ENCODE assay signal across 1 cellular context in the genomic region with DNA sequence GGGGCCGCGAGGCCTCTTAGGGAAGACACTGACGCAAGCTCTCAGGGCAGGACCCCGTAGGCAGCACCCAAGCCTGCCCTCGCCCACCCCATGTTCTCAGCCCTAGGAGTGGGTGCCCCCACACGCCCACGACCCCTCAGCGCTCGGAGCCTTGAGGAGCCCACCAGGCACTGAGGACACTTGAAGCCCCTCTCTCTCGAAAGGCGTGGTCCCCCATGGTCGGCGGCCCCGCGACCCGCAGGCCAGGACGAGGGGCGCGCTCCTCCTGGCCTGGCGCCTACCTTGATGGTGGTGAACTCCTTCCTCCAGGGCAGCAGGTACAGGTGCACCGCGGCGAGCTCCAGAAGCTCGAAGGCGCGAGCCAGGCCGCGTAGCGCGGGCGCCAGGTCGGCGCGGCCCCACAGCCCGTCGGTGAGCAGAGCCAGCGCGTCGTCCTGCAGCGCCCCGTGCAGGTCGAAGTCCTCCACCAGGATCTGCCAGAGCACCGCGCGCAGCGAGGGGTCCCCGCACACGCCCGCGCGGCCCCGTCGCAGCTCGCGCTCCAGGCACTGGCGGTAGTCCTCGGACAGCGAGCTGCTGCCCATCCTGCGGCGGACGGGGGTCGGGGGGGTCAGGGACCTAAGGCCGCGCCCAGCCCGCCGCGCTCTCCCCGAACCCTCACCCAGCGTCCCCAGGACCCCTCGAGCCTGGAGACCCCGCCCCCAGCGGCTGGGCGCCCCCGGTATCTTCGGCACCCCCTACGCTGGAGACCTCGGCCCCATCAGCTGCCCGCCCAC.
A peak's percentile ranks its signal among the peaks of the same experiment; 100 is the strongest.
TF ChIP-seq lines count a peak whose summit lies in the region.

No MANE protein-coding gene starts in this region.

TF ChIP-seq in A549, 52 proteins besides CTCF, POLR2A, EP300 and RAD21:
- TF ChIP-seq MAZ (IDR thresholded peaks at IDR 0.05; ENCODE audit: borderline replicate concordance, low read depth, low read length) (no peak), RARB (CRISPR knock-in tag; IDR thresholded peaks at IDR 0.05) (no peak), RNF2 (IDR thresholded peaks at IDR 0.05; ENCODE audit: borderline replicate concordance, low read depth) (peak; percentile 51; the same call in 1 of the 2 replicates), SMC3 (IDR thresholded peaks at IDR 0.05) (no peak), HEYL (CRISPR knock-in tag; IDR thresholded peaks at IDR 0.05) (no peak), PHF8 (IDR thresholded peaks at IDR 0.05; ENCODE audit: borderline replicate concordance, low read depth) (no peak)
- TF ChIP-seq, protein P1, sequence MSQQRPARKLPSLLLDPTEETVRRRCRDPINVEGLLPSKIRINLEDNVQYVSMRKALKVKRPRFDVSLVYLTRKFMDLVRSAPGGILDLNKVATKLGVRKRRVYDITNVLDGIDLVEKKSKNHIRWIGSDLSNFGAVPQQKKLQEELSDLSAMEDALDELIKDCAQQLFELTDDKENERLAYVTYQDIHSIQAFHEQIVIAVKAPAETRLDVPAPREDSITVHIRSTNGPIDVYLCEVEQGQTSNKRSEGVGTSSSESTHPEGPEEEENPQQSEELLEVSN (IDR thresholded peaks at IDR 0.05; ENCODE audit: borderline replicate concordance, low read depth) = peak; percentile 40; the same call in 1 of the 2 replicates
- TF ChIP-seq, protein P2, sequence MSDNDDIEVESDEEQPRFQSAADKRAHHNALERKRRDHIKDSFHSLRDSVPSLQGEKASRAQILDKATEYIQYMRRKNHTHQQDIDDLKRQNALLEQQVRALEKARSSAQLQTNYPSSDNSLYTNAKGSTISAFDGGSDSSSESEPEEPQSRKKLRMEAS (IDR thresholded peaks at IDR 0.05) = peak; percentile 20; the same call in 1 of the 2 replicates
